1 cellular context compared by ENCODE assay signal in the genomic region with DNA sequence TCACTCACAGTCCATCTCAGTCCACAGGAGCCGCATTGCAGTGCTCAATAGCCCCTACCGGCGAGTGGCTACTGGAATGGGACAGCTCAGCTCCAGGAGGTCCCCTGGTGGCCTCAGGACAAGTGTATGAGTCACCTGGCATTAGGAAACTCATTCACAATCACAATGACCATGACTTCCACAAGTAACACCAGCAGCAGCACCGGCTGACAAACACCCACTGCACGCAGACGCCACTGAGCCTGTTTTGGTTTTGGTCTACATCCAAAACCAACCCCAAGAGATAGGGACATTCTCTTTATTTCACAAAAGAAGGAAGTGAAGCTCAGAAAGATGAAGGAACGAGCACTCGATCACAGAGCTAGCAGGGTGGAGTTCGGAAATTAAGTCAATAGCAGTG.
TF ChIP-seq lines count a peak whose summit lies in the region.

No MANE protein-coding gene starts in this region.

TF ChIP-seq in HepG2, 621 proteins besides CTCF, POLR2A, EP300 and RAD21 (continued from another document):
- TF ChIP-seq ATF3 (CRISPR knock-in tag; IDR thresholded peaks at IDR 0.05) (0 out of 2 replicates have a peak, but pooled peaks have one; percentile 33), RFXANK (CRISPR knock-in tag; IDR thresholded peaks at IDR 0.05) (no peak), NFKB2 (CRISPR knock-in tag; IDR thresholded peaks at IDR 0.05; ENCODE audit: borderline replicate concordance) (no peak), FOSL1 (CRISPR knock-in tag; IDR thresholded peaks at IDR 0.05; ENCODE audit: borderline replicate concordance) (0 out of 2 replicates have a peak, but pooled peaks have one; percentile 32), STAG1 (CRISPR knock-in tag; IDR thresholded peaks at IDR 0.05) (peak; percentile 39)
